Comparison of ENCODE assay signal across 1 cellular context in genomic region chr12:106704081-106704480, GRCh38.
A peak's percentile ranks its signal among the peaks of the same experiment; 100 is the strongest.
TF ChIP-seq lines count a peak whose summit lies in the region.

No MANE protein-coding gene starts in this region.

TF ChIP-seq in K562, 482 proteins besides CTCF, POLR2A, EP300 and RAD21 (continued from another document):
- TF ChIP-seq, protein P1, sequence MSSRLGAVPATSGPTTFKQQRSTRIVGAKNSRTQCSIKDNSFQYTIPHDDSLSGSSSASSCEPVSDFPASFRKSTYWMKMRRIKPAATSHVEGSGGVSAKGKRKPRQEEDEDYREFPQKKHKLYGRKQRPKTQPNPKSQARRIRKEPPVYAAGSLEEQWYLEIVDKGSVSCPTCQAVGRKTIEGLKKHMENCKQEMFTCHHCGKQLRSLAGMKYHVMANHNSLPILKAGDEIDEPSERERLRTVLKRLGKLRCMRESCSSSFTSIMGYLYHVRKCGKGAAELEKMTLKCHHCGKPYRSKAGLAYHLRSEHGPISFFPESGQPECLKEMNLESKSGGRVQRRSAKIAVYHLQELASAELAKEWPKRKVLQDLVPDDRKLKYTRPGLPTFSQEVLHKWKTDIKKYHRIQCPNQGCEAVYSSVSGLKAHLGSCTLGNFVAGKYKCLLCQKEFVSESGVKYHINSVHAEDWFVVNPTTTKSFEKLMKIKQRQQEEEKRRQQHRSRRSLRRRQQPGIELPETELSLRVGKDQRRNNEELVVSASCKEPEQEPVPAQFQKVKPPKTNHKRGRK (tag; IDR thresholded peaks at IDR 0.05): no peak
- TF ChIP-seq MEIS2 (IDR thresholded peaks at IDR 0.05; ENCODE audit: partially characterized antibody): peak; percentile 19
- TF ChIP-seq, protein P2, sequence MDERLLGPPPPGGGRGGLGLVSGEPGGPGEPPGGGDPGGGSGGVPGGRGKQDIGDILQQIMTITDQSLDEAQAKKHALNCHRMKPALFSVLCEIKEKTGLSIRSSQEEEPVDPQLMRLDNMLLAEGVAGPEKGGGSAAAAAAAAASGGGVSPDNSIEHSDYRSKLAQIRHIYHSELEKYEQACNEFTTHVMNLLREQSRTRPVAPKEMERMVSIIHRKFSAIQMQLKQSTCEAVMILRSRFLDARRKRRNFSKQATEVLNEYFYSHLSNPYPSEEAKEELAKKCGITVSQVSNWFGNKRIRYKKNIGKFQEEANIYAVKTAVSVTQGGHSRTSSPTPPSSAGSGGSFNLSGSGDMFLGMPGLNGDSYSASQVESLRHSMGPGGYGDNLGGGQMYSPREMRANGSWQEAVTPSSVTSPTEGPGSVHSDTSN (CRISPR knock-in tag; IDR thresholded peaks at IDR 0.05; ENCODE audit: low read depth): no peak
- TF ChIP-seq, protein P2 (tag; conservative IDR thresholded peaks at IDR 0.05; ENCODE audit: low read depth): 0 out of 2 replicates have a peak, but pooled peaks have one; percentile 14
- TF ChIP-seq, protein P3, sequence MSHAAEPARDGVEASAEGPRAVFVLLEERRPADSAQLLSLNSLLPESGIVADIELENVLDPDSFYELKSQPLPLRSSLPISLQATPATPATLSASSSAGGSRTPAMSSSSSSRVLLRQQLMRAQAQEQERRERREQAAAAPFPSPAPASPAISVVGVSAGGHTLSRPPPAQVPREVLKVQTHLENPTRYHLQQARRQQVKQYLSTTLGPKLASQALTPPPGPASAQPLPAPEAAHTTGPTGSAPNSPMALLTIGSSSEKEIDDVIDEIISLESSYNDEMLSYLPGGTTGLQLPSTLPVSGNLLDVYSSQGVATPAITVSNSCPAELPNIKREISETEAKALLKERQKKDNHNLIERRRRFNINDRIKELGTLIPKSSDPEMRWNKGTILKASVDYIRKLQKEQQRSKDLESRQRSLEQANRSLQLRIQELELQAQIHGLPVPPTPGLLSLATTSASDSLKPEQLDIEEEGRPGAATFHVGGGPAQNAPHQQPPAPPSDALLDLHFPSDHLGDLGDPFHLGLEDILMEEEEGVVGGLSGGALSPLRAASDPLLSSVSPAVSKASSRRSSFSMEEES (CRISPR knock-in tag; IDR thresholded peaks at IDR 0.05): peak; percentile 71
- TF ChIP-seq NONO (IDR thresholded peaks at IDR 0.05; ENCODE audit: low read depth in 2 of 2, low read length in 1 of 2): no peak
- no peak for TF ChIP-seq E2F3 (CRISPR knock-in tag; IDR thresholded peaks at IDR 0.05)
- TF ChIP-seq ZNF263 (CRISPR knock-in tag; IDR thresholded peaks at IDR 0.05; ENCODE audit: borderline replicate concordance): no peak
- TF ChIP-seq, protein P4, sequence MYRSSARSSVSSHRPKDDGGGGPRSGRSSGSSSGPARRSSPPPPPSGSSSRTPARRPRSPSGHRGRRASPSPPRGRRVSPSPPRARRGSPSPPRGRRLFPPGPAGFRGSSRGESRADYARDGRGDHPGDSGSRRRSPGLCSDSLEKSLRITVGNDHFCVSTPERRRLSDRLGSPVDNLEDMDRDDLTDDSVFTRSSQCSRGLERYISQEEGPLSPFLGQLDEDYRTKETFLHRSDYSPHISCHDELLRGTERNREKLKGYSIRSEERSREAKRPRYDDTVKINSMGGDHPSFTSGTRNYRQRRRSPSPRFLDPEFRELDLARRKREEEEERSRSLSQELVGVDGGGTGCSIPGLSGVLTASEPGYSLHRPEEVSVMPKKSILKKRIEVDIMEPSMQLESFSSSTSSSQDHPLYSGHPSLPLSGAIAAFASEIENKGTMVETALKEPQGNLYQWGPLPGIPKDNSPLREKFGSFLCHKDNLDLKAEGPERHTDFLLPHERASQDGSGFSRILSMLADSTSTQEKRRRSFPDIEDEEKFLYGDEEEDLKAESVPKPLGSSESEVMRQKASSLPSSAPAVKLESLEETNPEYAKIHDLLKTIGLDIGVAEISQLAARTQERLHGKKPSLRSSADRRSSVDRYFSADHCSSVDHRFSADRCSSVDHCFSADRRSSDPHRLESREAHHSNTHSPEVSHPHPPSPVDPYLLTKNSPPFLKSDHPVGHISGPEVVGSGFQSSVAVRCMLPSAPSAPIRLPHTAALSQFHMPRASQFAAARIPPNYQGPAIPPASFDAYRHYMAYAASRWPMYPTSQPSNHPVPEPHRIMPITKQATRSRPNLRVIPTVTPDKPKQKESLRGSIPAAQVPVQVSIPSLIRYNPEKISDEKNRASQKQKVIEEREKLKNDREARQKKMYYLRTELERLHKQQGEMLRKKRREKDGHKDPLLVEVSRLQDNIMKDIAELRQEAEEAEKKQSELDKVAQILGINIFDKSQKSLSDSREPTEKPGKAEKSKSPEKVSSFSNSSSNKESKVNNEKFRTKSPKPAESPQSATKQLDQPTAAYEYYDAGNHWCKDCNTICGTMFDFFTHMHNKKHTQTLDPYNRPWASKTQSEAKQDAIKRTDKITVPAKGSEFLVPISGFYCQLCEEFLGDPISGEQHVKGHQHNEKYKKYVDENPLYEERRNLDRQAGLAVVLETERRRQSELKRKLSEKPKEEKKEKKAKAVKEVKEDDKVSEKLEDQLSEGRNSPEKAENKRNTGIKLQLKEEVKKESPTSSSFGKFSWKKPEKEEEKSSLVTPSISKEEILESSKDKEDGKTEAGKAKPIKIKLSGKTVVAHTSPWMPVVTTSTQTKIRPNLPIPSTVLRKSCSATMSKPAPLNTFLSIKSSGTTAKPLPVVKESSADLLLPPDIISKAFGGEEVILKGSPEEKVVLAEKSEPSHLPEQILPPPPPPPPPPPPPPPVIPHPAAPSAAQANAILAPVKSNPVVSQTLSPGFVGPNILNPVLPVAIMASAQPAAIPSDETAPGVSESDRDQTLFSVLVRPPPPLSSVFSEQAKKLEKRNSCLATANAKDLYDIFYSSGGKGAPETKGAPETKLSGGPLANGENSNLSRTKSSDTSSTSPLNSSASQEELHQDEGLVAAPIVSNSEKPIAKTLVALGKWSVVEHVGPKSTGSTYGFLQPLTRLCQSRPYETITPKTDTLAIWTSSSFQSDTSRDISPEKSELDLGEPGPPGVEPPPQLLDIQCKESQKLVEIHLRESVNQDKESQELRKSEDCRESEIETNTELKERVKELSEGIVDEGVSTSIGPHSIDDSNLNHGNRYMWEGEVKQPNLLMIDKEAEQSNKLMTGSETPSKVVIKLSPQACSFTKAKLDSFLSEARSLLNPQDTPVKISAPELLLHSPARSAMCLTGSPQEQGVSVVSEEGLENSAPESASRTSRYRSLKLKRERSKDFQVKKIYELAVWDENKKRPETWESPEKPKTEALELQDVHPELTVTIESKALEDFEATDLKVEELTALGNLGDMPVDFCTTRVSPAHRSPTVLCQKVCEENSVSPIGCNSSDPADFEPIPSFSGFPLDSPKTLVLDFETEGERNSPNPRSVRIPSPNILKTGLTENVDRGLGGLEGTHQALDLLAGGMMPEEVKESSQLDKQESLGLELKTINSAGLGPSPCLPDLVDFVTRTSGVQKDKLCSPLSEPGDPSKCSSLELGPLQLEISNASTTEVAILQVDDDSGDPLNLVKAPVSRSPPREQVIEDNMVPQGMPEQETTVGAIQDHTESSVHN (IDR thresholded peaks at IDR 0.05; ENCODE audit: borderline replicate concordance in 1 of 2, low read depth in 1 of 2): no peak
